In the genomic region with DNA sequence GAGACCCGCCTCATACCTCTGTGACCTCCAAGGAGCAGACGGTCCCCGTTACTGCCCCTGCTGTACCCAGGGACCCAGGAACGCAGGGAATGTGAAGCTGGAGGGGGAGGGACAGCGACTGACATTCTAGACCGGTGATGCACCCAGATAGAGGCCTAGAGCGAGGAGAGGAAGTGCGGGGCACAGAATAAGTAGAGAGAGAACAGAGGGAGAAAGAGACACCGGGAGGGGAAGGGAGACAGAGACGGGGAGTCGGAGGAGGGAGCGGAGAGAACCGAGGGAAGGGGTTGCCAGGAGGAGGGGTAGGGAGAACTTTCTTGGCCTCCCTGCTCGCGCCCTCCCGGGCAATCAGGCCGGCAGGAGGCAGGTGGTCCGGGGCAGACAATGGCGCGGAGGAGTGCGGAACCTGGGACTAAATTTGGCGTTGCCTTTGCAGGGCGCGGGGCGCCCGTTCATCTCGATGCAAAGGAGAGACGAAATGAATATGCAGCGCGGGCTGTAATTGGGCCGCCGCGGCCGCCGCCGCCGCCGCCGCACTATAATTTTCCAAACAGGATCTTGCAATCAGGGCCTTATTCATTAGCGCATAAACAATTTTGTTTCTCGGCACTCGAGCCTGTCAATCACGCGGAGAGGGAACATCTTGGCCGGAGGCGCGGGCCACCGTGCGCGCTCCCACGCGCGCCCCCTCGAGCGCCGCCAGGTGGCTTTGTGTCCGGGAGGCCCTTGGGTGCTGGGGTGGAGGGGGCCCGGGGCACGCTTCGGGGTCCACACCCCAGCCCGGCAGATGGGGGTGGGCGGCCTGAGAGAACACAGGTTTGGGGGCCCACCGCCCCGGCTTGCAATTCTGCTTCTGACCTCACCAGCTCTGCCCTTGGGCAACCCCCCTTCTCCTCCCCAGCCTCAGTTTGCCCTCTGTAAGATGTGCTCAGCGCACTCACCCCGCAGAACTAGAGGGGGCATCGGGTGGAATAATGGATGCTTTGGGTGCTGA, we compare ENCODE assay signal across 9 cellular contexts. TPM values are rescaled to one million over a fixed set of nuclear protein-coding genes. Genes with fewer than 3 reads are reported as not detected.
DNase-seq lines count a peak whose midpoint lies in the region; ATAC-seq and TF ChIP-seq lines count a peak whose summit lies in the region.
"Had no signal": no experiment of that assay in that cellular context is flagged by ENCODE, and none has a peak within 500 bp of the region (broad histone marks: within the 10 kb centered on the region; RNA-seq: fewer than 3 reads in every experiment).

No MANE protein-coding gene starts in this region.

- H3K4me1 Mint-ChIP-seq in WTC11: peaks cover 30% of the 10 kb centered on the region

- H3K27ac ChIP-seq in rectal smooth muscle tissue (ENCODE audit: low read depth, low read length): no peak overlapping the region

- no peaks in the 10 kb centered on the region for H3K36me3 ChIP-seq in rectal smooth muscle tissue (ENCODE audit: control insufficient read depth, insufficient read depth, low read length)

- peak overlapping the region; percentile 73 for H3K4me3 Mint-ChIP-seq in WTC11

- no peaks in the 10 kb centered on the region for H3K9me3 Mint-ChIP-seq in WTC11
- H3K9me3 Mint-ChIP-seq: activated naive CD4-positive, alpha-beta T cell treated with anti-CD3 and anti-CD28 coated beads, Interleukin-2, amount 50 U/mL, for 72 hours had no signal

- peak; percentile 4 for TF ChIP-seq CTCF in GM13977 (IDR thresholded peaks at IDR 0.05; ENCODE audit: extremely low read depth, insufficient read depth, missing control alignments)
- TF ChIP-seq CTCF in WTC11 (IDR thresholded peaks at IDR 0.05): no peak
- peak; percentile 1 for TF ChIP-seq CTCF in fibroblast of villous mesenchyme (IDR thresholded peaks at IDR 0.05; ENCODE audit: insufficient read depth, low read depth, low read length)

- DNase-seq in GM13977 (ENCODE audit: low spot score) (no peak), WTC11 (ENCODE audit: low spot score) (peak; percentile 53), fibroblast of villous mesenchyme (ENCODE audit: low read depth) (no peak), SKM-1 treated with dmso at 0.1 percent for 144 hours (lab: John Stamatoyannopoulos, UW; ENCODE audit: unreplicated experiment) (no peak), activated gamma-delta T cell (lab: John Stamatoyannopoulos, UW) (no peak), NCI-H1694 (lab: John Stamatoyannopoulos, UW) (no peak)

- no peaks in the 10 kb centered on the region for H3K36me3 Mint-ChIP-seq in WTC11
- H3K36me3 Mint-ChIP-seq: activated naive CD4-positive, alpha-beta T cell treated with anti-CD3 and anti-CD28 coated beads, Interleukin-2, amount 50 U/mL, for 72 hours had no signal

- no peak overlapping the region for H3K9ac ChIP-seq in rectal smooth muscle tissue (ENCODE audit: low read length)

- peaks cover 7% of the 10 kb centered on the region for H3K27me3 ChIP-seq in rectal smooth muscle tissue (ENCODE audit: control insufficient read depth, insufficient read depth, low read length)

- in situ Hi-C loops in GM13977 (cut with MboI; ENCODE audit: low pct_unique_long_range_greater_than_20kb, low sequenced_read_pairs, unreplicated experiment): loop anchor here (10.0 kb wide), 1 partner anchor 228 kb away; no protein-coding TSS in a partner anchor

- H3K27ac Mint-ChIP-seq in WTC11: no peak overlapping the region
- H3K27ac Mint-ChIP-seq: activated naive CD4-positive, alpha-beta T cell treated with anti-CD3 and anti-CD28 coated beads, Interleukin-2, amount 50 U/mL, for 72 hours had no signal

- POLR2A ChIA-PET in WTC11 (lab: Charles Lee): interaction anchor here (0.5 to 1.5 kb wide), 4 partner anchors 11 to 138 kb away, joined by 3 to 4 read pairs (median 3); a partner anchor contains a TSS

- peak overlapping the region; percentile 42 for H3K4me3 ChIP-seq in fibroblast of villous mesenchyme (ENCODE audit: low read depth, low read length)
- H3K4me3 ChIP-seq in rectal smooth muscle tissue (ENCODE audit: low read length): peak overlapping the region; percentile 49

- H3K27me3 Mint-ChIP-seq in WTC11 (ENCODE audit: low read depth): peaks cover 50% of the 10 kb centered on the region

- peaks cover 4% of the 10 kb centered on the region for H3K4me1 ChIP-seq in rectal smooth muscle tissue (ENCODE audit: control insufficient read depth, insufficient read depth, low read length)

- CTCF ChIA-PET in WTC11 (lab: Charles Lee): interaction anchor here (0.5 to 24.3 kb wide), 29 partner anchors 8 to 833 kb away, joined by 3 to 627 read pairs (median 8); a partner anchor contains a TSS

- ATAC-seq in WTC11 (peak; percentile 46), HG02642 (IDR thresholded peaks at IDR 0.05; ENCODE audit: poor library complexity, unreplicated experiment) (no peak)
- ATAC-seq: activated naive CD4-positive, alpha-beta T cell treated with anti-CD3 and anti-CD28 coated beads, Interleukin-2, amount 50 U/mL, for 72 hours had no signal

TF ChIP-seq in WTC11, 78 proteins besides CTCF, POLR2A, EP300 and RAD21:
- TF ChIP-seq ESRRA (CRISPR knock-in tag; IDR thresholded peaks at IDR 0.05; ENCODE audit: borderline replicate concordance) (no peak), TP53 (CRISPR knock-in tag; IDR thresholded peaks at IDR 0.05) (no peak), TEAD4 (CRISPR knock-in tag; IDR thresholded peaks at IDR 0.05) (0 out of 2 replicates have a peak, but pooled peaks have one; percentile 24), NFE2L1 (CRISPR knock-in tag; IDR thresholded peaks at IDR 0.05) (no peak), CBFB (CRISPR knock-in tag; IDR thresholded peaks at IDR 0.05; ENCODE audit: low read depth) (no peak), SOX15 (CRISPR knock-in tag; IDR thresholded peaks at IDR 0.05) (no peak), ZNF423 (CRISPR knock-in tag; IDR thresholded peaks at IDR 0.05) (peak; percentile 26; the same call in 1 of the 2 replicates), ZNF121 (CRISPR knock-in tag; IDR thresholded peaks at IDR 0.05) (peak; percentile 54)
- TF ChIP-seq, protein P1, sequence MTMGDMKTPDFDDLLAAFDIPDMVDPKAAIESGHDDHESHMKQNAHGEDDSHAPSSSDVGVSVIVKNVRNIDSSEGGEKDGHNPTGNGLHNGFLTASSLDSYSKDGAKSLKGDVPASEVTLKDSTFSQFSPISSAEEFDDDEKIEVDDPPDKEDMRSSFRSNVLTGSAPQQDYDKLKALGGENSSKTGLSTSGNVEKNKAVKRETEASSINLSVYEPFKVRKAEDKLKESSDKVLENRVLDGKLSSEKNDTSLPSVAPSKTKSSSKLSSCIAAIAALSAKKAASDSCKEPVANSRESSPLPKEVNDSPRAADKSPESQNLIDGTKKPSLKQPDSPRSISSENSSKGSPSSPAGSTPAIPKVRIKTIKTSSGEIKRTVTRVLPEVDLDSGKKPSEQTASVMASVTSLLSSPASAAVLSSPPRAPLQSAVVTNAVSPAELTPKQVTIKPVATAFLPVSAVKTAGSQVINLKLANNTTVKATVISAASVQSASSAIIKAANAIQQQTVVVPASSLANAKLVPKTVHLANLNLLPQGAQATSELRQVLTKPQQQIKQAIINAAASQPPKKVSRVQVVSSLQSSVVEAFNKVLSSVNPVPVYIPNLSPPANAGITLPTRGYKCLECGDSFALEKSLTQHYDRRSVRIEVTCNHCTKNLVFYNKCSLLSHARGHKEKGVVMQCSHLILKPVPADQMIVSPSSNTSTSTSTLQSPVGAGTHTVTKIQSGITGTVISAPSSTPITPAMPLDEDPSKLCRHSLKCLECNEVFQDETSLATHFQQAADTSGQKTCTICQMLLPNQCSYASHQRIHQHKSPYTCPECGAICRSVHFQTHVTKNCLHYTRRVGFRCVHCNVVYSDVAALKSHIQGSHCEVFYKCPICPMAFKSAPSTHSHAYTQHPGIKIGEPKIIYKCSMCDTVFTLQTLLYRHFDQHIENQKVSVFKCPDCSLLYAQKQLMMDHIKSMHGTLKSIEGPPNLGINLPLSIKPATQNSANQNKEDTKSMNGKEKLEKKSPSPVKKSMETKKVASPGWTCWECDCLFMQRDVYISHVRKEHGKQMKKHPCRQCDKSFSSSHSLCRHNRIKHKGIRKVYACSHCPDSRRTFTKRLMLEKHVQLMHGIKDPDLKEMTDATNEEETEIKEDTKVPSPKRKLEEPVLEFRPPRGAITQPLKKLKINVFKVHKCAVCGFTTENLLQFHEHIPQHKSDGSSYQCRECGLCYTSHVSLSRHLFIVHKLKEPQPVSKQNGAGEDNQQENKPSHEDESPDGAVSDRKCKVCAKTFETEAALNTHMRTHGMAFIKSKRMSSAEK (CRISPR knock-in tag; IDR thresholded peaks at IDR 0.05; ENCODE audit: borderline replicate concordance): no peak
- TF ChIP-seq, protein P2, sequence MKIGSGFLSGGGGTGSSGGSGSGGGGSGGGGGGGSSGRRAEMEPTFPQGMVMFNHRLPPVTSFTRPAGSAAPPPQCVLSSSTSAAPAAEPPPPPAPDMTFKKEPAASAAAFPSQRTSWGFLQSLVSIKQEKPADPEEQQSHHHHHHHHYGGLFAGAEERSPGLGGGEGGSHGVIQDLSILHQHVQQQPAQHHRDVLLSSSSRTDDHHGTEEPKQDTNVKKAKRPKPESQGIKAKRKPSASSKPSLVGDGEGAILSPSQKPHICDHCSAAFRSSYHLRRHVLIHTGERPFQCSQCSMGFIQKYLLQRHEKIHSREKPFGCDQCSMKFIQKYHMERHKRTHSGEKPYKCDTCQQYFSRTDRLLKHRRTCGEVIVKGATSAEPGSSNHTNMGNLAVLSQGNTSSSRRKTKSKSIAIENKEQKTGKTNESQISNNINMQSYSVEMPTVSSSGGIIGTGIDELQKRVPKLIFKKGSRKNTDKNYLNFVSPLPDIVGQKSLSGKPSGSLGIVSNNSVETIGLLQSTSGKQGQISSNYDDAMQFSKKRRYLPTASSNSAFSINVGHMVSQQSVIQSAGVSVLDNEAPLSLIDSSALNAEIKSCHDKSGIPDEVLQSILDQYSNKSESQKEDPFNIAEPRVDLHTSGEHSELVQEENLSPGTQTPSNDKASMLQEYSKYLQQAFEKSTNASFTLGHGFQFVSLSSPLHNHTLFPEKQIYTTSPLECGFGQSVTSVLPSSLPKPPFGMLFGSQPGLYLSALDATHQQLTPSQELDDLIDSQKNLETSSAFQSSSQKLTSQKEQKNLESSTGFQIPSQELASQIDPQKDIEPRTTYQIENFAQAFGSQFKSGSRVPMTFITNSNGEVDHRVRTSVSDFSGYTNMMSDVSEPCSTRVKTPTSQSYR (CRISPR knock-in tag; IDR thresholded peaks at IDR 0.05): 0 out of 2 replicates have a peak, but pooled peaks have one; percentile 11

RNA-seq across cellular contexts. Expression of a gene that starts 32.9 kb away (rescaled TPM):
- total RNA-seq in WTC11 (2021) (70.7 to 71.8 TPM (median 71.2 TPM) in 3 replicates), fibroblast of villous mesenchyme (25.0 and 27.4 TPM in 2 replicates)

RNA-seq across cellular contexts. Expression of a gene that starts 33.1 kb away (rescaled TPM):
- not detected in 3 replicates for total RNA-seq in WTC11 (2021)
- not detected in 2 replicates for total RNA-seq in fibroblast of villous mesenchyme

RNA-seq across cellular contexts. Expression of a gene that starts 33.5 kb away (rescaled TPM):
- 0.50 to 1.1 TPM (median 0.69 TPM) in 3 replicates for total RNA-seq in WTC11 (2021)
- 4.3 and 4.8 TPM in 2 replicates for total RNA-seq in fibroblast of villous mesenchyme
